Comparison of ENCODE assay signal across 1 cellular context in the genomic region with DNA sequence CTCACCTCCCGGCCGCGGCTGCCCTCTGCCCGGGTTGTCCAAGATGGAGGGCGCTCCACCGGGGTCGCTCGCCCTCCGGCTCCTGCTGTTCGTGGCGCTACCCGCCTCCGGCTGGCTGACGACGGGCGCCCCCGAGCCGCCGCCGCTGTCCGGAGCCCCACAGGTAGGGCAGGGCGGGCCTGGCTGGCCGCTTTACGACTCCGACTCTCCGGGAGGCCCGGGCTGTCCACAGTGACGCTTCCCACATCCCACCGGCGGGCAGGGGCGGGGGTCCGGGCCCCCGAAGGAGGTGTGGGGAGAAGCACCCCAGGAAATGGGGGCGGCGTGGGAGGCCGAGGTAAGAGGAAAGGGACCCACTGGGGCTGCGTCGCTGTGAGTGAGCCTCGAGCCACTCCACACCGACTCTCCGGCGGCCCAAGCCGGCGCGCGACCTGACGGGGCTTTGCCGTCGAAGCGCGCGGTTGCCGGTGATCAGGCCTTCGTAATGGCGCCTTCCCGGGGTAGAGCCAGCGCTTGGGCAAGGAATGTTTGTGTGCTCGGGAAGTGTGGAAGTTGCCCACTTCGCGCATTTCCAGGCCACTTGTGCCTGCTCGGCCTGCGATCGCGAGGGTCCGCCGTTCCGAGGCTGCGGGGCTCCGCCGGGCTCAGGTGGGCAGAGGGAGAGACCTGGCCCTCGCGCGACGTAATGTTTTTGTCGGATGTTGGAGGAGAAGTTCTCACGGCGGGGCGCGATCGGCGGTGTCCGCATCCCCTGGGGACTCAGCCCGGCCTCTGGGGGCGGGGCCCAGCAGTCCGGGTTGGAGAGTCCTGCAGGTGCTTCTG.
TF ChIP-seq lines count a peak whose summit lies in the region.

A gene with protein sequence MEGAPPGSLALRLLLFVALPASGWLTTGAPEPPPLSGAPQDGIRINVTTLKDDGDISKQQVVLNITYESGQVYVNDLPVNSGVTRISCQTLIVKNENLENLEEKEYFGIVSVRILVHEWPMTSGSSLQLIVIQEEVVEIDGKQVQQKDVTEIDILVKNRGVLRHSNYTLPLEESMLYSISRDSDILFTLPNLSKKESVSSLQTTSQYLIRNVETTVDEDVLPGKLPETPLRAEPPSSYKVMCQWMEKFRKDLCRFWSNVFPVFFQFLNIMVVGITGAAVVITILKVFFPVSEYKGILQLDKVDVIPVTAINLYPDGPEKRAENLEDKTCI (plus strand): TSS at position 4 of the 822 bp plus-strand sequence. CDS start 40 bp downstream, at position 44.

TF ChIP-seq in K562, 482 proteins besides CTCF, POLR2A, EP300 and RAD21 (continued from another document and continues in another):
- TF ChIP-seq TOE1 (IDR thresholded peaks at IDR 0.05; ENCODE audit: borderline replicate concordance) (no peak), TOE1 (CRISPR knock-in tag; IDR thresholded peaks at IDR 0.05; ENCODE audit: borderline replicate concordance, low read depth) (0 out of 2 replicates have a peak, but pooled peaks have one; percentile 15), ETV5 (CRISPR knock-in tag; IDR thresholded peaks at IDR 0.05; ENCODE audit: low read depth) (peak; percentile 72), MCM3 (IDR thresholded peaks at IDR 0.05) (no peak), ARID1B (IDR thresholded peaks at IDR 0.05) (no peak), ZFP36 (IDR thresholded peaks at IDR 0.05; ENCODE audit: low read depth, low read length, partially characterized antibody) (no peak), ZNF583 (CRISPR knock-in tag; IDR thresholded peaks at IDR 0.05) (no peak), SOX6 (IDR thresholded peaks at IDR 0.05) (no peak), SRSF3 (IDR thresholded peaks at IDR 0.05; ENCODE audit: insufficient read depth, low read length) (no peak), MEF2D (tag; conservative IDR thresholded peaks at IDR 0.05; ENCODE audit: low read depth) (no peak), KLF13 (tag; IDR thresholded peaks at IDR 0.05; ENCODE audit: borderline replicate concordance, low read depth) (no peak), POLR3G (IDR thresholded peaks at IDR 0.05; ENCODE audit: extremely low read depth, insufficient read length, insufficient replicate concordance) (no peak), ZNF274 (IDR thresholded peaks at IDR 0.05; ENCODE audit: borderline replicate concordance, low read depth, low read length) (no peak), E2F3 (CRISPR knock-in tag; IDR thresholded peaks at IDR 0.05) (no peak), JUND (IDR thresholded peaks at IDR 0.05; ENCODE audit: borderline replicate concordance, low read depth, low read length) (no peak), JUND (tag; IDR thresholded peaks at IDR 0.05; ENCODE audit: borderline replicate concordance, low read depth, low read length) (no peak), BRD9 (IDR thresholded peaks at IDR 0.05; ENCODE audit: low read depth, partially characterized antibody) (no peak), ZNF707 (CRISPR knock-in tag; conservative IDR thresholded peaks at IDR 0.05) (no peak), MCM7 (IDR thresholded peaks at IDR 0.05) (no peak), GATAD2A (IDR thresholded peaks at IDR 0.05) (0 out of 2 replicates have a peak, but pooled peaks have one; percentile 32), DMBX1 (CRISPR knock-in tag; IDR thresholded peaks at IDR 0.05; ENCODE audit: borderline replicate concordance) (0 out of 2 replicates have a peak, but pooled peaks have one; percentile 16), ARID2 (IDR thresholded peaks at IDR 0.05) (0 out of 2 replicates have a peak, but pooled peaks have one; percentile 29), ZNF311 (CRISPR knock-in tag; IDR thresholded peaks at IDR 0.05) (no peak), BRD4 (IDR thresholded peaks at IDR 0.05) (peak; percentile 79; the same call in 1 of the 2 replicates), C11orf30 (IDR thresholded peaks at IDR 0.05; ENCODE audit: low read depth) (no peak), SMARCB1 (IDR thresholded peaks at IDR 0.05; ENCODE audit: insufficient read length, low read depth) (no peak), ZNF384 (IDR thresholded peaks at IDR 0.05; ENCODE audit: low read depth, low read length) (no peak), CXXC5 (CRISPR knock-in tag; IDR thresholded peaks at IDR 0.05) (peak; percentile 48), EWSR1 (IDR thresholded peaks at IDR 0.05; ENCODE audit: borderline replicate concordance, low read depth, partially characterized antibody) (no peak), HCFC1 (IDR thresholded peaks at IDR 0.05; ENCODE audit: low read depth, low read length) (no peak), SIN3A (IDR thresholded peaks at IDR 0.05; ENCODE audit: borderline replicate concordance in 2 of 2, control insufficient read depth in 1 of 2, low read depth in 2 of 2, low read length in 2 of 2) (peak in 1 of 2 experiments; percentile 83; a peak in 3 of 4 replicates), ZNF766 (CRISPR knock-in tag; conservative IDR thresholded peaks at IDR 0.05) (no peak), BRCA1 (IDR thresholded peaks at IDR 0.05) (no peak), BRCA1 (CRISPR knock-in tag; IDR thresholded peaks at IDR 0.05) (no peak), L3MBTL2 (IDR thresholded peaks at IDR 0.05) (peak; percentile 84), PTBP1 (IDR thresholded peaks at IDR 0.05; ENCODE audit: low read depth, low read length) (no peak)
- TF ChIP-seq, protein P1, sequence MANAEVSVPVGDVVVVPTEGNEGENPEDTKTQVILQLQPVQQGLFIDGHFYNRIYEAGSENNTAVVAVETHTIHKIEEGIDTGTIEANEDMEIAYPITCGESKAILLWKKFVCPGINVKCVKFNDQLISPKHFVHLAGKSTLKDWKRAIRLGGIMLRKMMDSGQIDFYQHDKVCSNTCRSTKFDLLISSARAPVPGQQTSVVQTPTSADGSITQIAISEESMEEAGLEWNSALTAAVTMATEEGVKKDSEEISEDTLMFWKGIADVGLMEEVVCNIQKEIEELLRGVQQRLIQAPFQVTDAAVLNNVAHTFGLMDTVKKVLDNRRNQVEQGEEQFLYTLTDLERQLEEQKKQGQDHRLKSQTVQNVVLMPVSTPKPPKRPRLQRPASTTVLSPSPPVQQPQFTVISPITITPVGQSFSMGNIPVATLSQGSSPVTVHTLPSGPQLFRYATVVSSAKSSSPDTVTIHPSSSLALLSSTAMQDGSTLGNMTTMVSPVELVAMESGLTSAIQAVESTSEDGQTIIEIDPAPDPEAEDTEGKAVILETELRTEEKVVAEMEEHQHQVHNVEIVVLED (CRISPR knock-in tag; IDR thresholded peaks at IDR 0.05) = no peak
- TF ChIP-seq, protein P2, sequence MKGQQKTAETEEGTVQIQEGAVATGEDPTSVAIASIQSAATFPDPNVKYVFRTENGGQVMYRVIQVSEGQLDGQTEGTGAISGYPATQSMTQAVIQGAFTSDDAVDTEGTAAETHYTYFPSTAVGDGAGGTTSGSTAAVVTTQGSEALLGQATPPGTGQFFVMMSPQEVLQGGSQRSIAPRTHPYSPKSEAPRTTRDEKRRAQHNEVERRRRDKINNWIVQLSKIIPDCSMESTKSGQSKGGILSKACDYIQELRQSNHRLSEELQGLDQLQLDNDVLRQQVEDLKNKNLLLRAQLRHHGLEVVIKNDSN (CRISPR knock-in tag; IDR thresholded peaks at IDR 0.05) = no peak
- TF ChIP-seq, protein P3, sequence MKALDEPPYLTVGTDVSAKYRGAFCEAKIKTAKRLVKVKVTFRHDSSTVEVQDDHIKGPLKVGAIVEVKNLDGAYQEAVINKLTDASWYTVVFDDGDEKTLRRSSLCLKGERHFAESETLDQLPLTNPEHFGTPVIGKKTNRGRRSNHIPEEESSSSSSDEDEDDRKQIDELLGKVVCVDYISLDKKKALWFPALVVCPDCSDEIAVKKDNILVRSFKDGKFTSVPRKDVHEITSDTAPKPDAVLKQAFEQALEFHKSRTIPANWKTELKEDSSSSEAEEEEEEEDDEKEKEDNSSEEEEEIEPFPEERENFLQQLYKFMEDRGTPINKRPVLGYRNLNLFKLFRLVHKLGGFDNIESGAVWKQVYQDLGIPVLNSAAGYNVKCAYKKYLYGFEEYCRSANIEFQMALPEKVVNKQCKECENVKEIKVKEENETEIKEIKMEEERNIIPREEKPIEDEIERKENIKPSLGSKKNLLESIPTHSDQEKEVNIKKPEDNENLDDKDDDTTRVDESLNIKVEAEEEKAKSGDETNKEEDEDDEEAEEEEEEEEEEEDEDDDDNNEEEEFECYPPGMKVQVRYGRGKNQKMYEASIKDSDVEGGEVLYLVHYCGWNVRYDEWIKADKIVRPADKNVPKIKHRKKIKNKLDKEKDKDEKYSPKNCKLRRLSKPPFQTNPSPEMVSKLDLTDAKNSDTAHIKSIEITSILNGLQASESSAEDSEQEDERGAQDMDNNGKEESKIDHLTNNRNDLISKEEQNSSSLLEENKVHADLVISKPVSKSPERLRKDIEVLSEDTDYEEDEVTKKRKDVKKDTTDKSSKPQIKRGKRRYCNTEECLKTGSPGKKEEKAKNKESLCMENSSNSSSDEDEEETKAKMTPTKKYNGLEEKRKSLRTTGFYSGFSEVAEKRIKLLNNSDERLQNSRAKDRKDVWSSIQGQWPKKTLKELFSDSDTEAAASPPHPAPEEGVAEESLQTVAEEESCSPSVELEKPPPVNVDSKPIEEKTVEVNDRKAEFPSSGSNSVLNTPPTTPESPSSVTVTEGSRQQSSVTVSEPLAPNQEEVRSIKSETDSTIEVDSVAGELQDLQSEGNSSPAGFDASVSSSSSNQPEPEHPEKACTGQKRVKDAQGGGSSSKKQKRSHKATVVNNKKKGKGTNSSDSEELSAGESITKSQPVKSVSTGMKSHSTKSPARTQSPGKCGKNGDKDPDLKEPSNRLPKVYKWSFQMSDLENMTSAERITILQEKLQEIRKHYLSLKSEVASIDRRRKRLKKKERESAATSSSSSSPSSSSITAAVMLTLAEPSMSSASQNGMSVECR (CRISPR knock-in tag; IDR thresholded peaks at IDR 0.05) = peak; percentile 74
- TF ChIP-seq, protein P4, sequence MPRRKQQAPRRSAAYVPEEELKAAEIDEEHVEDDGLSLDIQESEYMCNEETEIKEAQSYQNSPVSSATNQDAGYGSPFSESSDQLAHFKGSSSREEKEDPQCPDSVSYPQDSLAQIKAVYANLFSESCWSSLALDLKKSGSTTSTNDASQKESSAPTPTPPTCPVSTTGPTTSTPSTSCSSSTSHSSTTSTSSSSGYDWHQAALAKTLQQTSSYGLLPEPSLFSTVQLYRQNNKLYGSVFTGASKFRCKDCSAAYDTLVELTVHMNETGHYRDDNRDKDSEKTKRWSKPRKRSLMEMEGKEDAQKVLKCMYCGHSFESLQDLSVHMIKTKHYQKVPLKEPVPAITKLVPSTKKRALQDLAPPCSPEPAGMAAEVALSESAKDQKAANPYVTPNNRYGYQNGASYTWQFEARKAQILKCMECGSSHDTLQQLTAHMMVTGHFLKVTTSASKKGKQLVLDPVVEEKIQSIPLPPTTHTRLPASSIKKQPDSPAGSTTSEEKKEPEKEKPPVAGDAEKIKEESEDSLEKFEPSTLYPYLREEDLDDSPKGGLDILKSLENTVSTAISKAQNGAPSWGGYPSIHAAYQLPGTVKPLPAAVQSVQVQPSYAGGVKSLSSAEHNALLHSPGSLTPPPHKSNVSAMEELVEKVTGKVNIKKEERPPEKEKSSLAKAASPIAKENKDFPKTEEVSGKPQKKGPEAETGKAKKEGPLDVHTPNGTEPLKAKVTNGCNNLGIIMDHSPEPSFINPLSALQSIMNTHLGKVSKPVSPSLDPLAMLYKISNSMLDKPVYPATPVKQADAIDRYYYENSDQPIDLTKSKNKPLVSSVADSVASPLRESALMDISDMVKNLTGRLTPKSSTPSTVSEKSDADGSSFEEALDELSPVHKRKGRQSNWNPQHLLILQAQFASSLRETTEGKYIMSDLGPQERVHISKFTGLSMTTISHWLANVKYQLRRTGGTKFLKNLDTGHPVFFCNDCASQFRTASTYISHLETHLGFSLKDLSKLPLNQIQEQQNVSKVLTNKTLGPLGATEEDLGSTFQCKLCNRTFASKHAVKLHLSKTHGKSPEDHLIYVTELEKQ (CRISPR knock-in tag; IDR thresholded peaks at IDR 0.05) = no peak
- TF ChIP-seq, protein P5, sequence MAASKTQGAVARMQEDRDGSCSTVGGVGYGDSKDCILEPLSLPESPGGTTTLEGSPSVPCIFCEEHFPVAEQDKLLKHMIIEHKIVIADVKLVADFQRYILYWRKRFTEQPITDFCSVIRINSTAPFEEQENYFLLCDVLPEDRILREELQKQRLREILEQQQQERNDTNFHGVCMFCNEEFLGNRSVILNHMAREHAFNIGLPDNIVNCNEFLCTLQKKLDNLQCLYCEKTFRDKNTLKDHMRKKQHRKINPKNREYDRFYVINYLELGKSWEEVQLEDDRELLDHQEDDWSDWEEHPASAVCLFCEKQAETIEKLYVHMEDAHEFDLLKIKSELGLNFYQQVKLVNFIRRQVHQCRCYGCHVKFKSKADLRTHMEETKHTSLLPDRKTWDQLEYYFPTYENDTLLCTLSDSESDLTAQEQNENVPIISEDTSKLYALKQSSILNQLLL (CRISPR knock-in tag; IDR thresholded peaks at IDR 0.05; ENCODE audit: borderline replicate concordance) = no peak
- TF ChIP-seq, protein P6, sequence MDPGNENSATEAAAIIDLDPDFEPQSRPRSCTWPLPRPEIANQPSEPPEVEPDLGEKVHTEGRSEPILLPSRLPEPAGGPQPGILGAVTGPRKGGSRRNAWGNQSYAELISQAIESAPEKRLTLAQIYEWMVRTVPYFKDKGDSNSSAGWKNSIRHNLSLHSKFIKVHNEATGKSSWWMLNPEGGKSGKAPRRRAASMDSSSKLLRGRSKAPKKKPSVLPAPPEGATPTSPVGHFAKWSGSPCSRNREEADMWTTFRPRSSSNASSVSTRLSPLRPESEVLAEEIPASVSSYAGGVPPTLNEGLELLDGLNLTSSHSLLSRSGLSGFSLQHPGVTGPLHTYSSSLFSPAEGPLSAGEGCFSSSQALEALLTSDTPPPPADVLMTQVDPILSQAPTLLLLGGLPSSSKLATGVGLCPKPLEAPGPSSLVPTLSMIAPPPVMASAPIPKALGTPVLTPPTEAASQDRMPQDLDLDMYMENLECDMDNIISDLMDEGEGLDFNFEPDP (CRISPR knock-in tag; IDR thresholded peaks at IDR 0.05) = peak; percentile 43; the same call in 1 of the 2 replicates
- TF ChIP-seq, protein P7, sequence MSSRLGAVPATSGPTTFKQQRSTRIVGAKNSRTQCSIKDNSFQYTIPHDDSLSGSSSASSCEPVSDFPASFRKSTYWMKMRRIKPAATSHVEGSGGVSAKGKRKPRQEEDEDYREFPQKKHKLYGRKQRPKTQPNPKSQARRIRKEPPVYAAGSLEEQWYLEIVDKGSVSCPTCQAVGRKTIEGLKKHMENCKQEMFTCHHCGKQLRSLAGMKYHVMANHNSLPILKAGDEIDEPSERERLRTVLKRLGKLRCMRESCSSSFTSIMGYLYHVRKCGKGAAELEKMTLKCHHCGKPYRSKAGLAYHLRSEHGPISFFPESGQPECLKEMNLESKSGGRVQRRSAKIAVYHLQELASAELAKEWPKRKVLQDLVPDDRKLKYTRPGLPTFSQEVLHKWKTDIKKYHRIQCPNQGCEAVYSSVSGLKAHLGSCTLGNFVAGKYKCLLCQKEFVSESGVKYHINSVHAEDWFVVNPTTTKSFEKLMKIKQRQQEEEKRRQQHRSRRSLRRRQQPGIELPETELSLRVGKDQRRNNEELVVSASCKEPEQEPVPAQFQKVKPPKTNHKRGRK (tag; IDR thresholded peaks at IDR 0.05) = no peak
- TF ChIP-seq, protein P8, sequence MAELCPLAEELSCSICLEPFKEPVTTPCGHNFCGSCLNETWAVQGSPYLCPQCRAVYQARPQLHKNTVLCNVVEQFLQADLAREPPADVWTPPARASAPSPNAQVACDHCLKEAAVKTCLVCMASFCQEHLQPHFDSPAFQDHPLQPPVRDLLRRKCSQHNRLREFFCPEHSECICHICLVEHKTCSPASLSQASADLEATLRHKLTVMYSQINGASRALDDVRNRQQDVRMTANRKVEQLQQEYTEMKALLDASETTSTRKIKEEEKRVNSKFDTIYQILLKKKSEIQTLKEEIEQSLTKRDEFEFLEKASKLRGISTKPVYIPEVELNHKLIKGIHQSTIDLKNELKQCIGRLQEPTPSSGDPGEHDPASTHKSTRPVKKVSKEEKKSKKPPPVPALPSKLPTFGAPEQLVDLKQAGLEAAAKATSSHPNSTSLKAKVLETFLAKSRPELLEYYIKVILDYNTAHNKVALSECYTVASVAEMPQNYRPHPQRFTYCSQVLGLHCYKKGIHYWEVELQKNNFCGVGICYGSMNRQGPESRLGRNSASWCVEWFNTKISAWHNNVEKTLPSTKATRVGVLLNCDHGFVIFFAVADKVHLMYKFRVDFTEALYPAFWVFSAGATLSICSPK (IDR thresholded peaks at IDR 0.05; ENCODE audit: borderline replicate concordance) = no peak
